In genomic region chr21:26949830-26950229, GRCh38 we compare ENCODE assay signal across 20 cellular contexts. TPM values are rescaled to one million over a fixed set of nuclear protein-coding genes. Genes with fewer than 3 reads are reported as not detected.
"Had no signal": no experiment of that assay in that cellular context is flagged by ENCODE, and none has a peak within 500 bp of the region (broad histone marks: within the 10 kb centered on the region; RNA-seq: fewer than 3 reads in every experiment).

No MANE protein-coding gene starts in this region.

- H3K27ac Mint-ChIP-seq: dendritic cell treated with granulocyte-macrophage colony-stimulating factor and Interleukin-4, amounts not matched to agents 40 ng/mL and 50 ng/mL, for 4 days; effector memory CD8-positive, alpha-beta T cell; endodermal cell had no signal

- H3K4me3 Mint-ChIP-seq: dendritic cell treated with granulocyte-macrophage colony-stimulating factor and Interleukin-4, amounts not matched to agents 40 ng/mL and 50 ng/mL, for 4 days; effector memory CD8-positive, alpha-beta T cell; endodermal cell had no signal

- ATAC-seq: effector memory CD8-positive, alpha-beta T cell; foreskin keratinocyte; gastroesophageal sphincter; heart left ventricle; left cardiac atrium; left lung; left ventricle myocardium superior; lower lobe of right lung had no signal

- DNase-seq: colonic mucosa; cortex of kidney; effector CD8-positive, alpha-beta T cell; effector memory CD8-positive, alpha-beta T cell; endodermal cell; erythroblast; foreskin keratinocyte; heart left ventricle; hypothalamus; left cardiac atrium; left lung; left ventricle myocardium superior; lower lobe of right lung; mesendoderm; midbrain had no signal

- H3K27ac ChIP-seq: colonic mucosa, epithelial cell of prostate, esophagus muscularis mucosa, foreskin keratinocyte, gastroesophageal sphincter, heart left ventricle, hepatocyte, left lung, lower lobe of right lung had no signal

- H3K4me3 ChIP-seq: colonic mucosa, esophagus muscularis mucosa, gastroesophageal sphincter, heart left ventricle, hepatocyte, left lung, lower lobe of right lung had no signal

- H3K9me3 Mint-ChIP-seq: dendritic cell treated with granulocyte-macrophage colony-stimulating factor and Interleukin-4, amounts not matched to agents 40 ng/mL and 50 ng/mL, for 4 days; effector memory CD8-positive, alpha-beta T cell; endodermal cell had no signal

- H3K27me3 Mint-ChIP-seq: effector memory CD8-positive, alpha-beta T cell had no signal

RNA-seq across cellular contexts. Expression of gene ADAMTS5, which starts 17.1 kb away (rescaled TPM):
- total RNA-seq: foreskin keratinocyte had no signal
- polyA plus RNA-seq: foreskin keratinocyte had no signal
